8 cellular contexts compared by ENCODE assay signal in genomic region chr6:18121580-18122127, GRCh38. TPM values are rescaled to one million over a fixed set of nuclear protein-coding genes. Genes with fewer than 3 reads are reported as not detected.
DNase-seq lines count a peak whose midpoint lies in the region; ATAC-seq, FAIRE-seq and TF ChIP-seq lines count a peak whose summit lies in the region.

No MANE protein-coding gene starts in this region.

- H3F3A ChIP-seq in MM.1S (ENCODE audit: insufficient read depth, low read length), result no peaks in the 10 kb centered on the region

- H3K27me3 ChIP-seq in MM.1S (replicated peaks; ENCODE audit: insufficient read depth, low read length) (no peaks in the 10 kb centered on the region), endothelial cell of umbilical vein (ENCODE audit: control insufficient read depth in 2 of 2, insufficient read depth in 2 of 2, low read length in 2 of 2) (no peaks in the 10 kb centered on the region), psoas muscle (ENCODE audit: insufficient read depth in 3 of 3, low read length in 2 of 3) (no peaks in the 10 kb centered on the region)

- H3K79me2 ChIP-seq in MM.1S (ENCODE audit: low read length) (no peaks in the 10 kb centered on the region), endothelial cell of umbilical vein (ENCODE audit: control insufficient read depth, insufficient read depth, low read length) (no peaks in the 10 kb centered on the region)

- H3K4me2 ChIP-seq in MM.1S (ENCODE audit: low read depth, low read length), result no peak overlapping the region
- peak overlapping the region; percentile 21 for H3K4me2 ChIP-seq in endothelial cell of umbilical vein (ENCODE audit: insufficient read depth, low read length)

- no peak overlapping the region for H3K27ac ChIP-seq in MM.1S (ENCODE audit: low read length)
- H3K27ac ChIP-seq in endothelial cell of umbilical vein (ENCODE audit: insufficient read depth, low read depth, low read length), result no peak overlapping the region
- peak overlapping the region; percentile 77 for H3K27ac ChIP-seq in psoas muscle

- POLR2A ChIA-PET in GM10248 (lab: Yijun Ruan, JAX), result interaction anchor here (0.5 kb wide), 1 partner anchor 426 kb away, joined by 3 read pairs; no protein-coding TSS in a partner anchor
- POLR2A ChIA-PET in endothelial cell of umbilical vein (lab: Charles Lee), result no interaction called here

- no peaks in the 10 kb centered on the region for H3K9me1 ChIP-seq in endothelial cell of umbilical vein (replicated peaks; ENCODE audit: control insufficient read depth, extremely low read depth, insufficient read depth, low read length)

- H3K9me2 ChIP-seq in MM.1S (replicated peaks; ENCODE audit: insufficient read depth, low read length), result no peaks in the 10 kb centered on the region

- H3K9ac ChIP-seq in MM.1S (ENCODE audit: low read length) (no peak overlapping the region), endothelial cell of umbilical vein (replicated peaks; ENCODE audit: extremely low read depth, insufficient read depth, low read length) (no peak overlapping the region)

- intact Hi-C loops in endothelial cell of umbilical vein (cut with micrococcal nuclease) (loop anchor here (1.0 to 5.0 kb wide), 9 partner anchors 79 to 965 kb away; no protein-coding TSS in a partner anchor), psoas muscle (cut with DNase I) (loop anchor here (2.0 to 10.0 kb wide), 4 partner anchors 134 to 967 kb away; partner anchors contain the start of gene KIF13A (in 2 of the 2))

- WGBS in psoas muscle, 3 donors, result 62 to 71% (median 63%) methylated on average over 19 of the region's 19 CpGs

- CTCF ChIA-PET in GM10248 (lab: Yijun Ruan, JAX) (interaction anchor here (1.0 to 2.3 kb wide), 17 partner anchors 11 to 965 kb away, joined by 3 to 9 read pairs (median 4); no protein-coding TSS in a partner anchor), endothelial cell of umbilical vein (lab: Charles Lee) (interaction anchor here (0.8 to 3.2 kb wide), 12 partner anchors 8 to 391 kb away, joined by 3 to 24 read pairs (median 3); partner anchors contain the start of gene KIF13A)

- TF ChIP-seq POLR2A in endothelial cell of umbilical vein (IDR thresholded peaks at IDR 0.05; ENCODE audit: low read depth, low read length), result no peak

- H4K20me1 ChIP-seq in MM.1S (ENCODE audit: insufficient read depth, low read length) (no peaks in the 10 kb centered on the region), endothelial cell of umbilical vein (replicated peaks; ENCODE audit: control insufficient read depth, extremely low read depth, insufficient read depth, low read length) (no peaks in the 10 kb centered on the region)

- TSS peak; percentile 37 for BruUV-seq in endothelial cell of umbilical vein (replicated peaks; lab: Mats Ljungman, UMichigan)

- H3K36me3 ChIP-seq in MM.1S (replicated peaks; ENCODE audit: insufficient read depth, low read length), result no peaks in the 10 kb centered on the region
- H3K36me3 ChIP-seq in endothelial cell of umbilical vein (ENCODE audit: control insufficient read depth in 2 of 2, extremely low read depth in 1 of 2, insufficient read depth in 2 of 2, low read length in 2 of 2), result no peaks in the 10 kb centered on the region
- H3K36me3 ChIP-seq in psoas muscle (ENCODE audit: insufficient read depth in 1 of 2, low read depth in 1 of 2), result no peaks in the 10 kb centered on the region

- dilution Hi-C loops in endothelial cell of umbilical vein (cut with MboI; ENCODE audit: extremely low pct_ligation_motif_present, low sequenced_read_pairs), result no loop called here

- FAIRE-seq in endothelial cell of umbilical vein (lab: Jason Lieb, UNC), result no peak

- no peak overlapping the region for H3K4me3 ChIP-seq in MM.1S (ENCODE audit: low read length)
- H3K4me3 ChIP-seq in endothelial cell of umbilical vein (replicated peaks in 1 of 3; ENCODE audit: insufficient read depth in 1 of 3, low read depth in 1 of 3, low read length in 3 of 3), result peak overlapping the region in 1 of 3 experiments; percentile 35
- H3K4me3 ChIP-seq in psoas muscle, result peak overlapping the region; percentile 73

- H2AFZ ChIP-seq in MM.1S (ENCODE audit: low read length), result no peak overlapping the region
- peak overlapping the region; percentile 74 for H2AFZ ChIP-seq in endothelial cell of umbilical vein (ENCODE audit: low read depth, low read length)

- peak in 2 of 4 donors; percentile 13 to 16 for ATAC-seq in psoas muscle
- no peak for ATAC-seq in HG02642 (IDR thresholded peaks at IDR 0.05; ENCODE audit: poor library complexity, unreplicated experiment)
- ATAC-seq in HG02970 (IDR thresholded peaks at IDR 0.05; ENCODE audit: low FRiP score, unreplicated experiment), result no peak

- no peaks in the 10 kb centered on the region for H3K9me3 ChIP-seq in MM.1S (replicated peaks; ENCODE audit: insufficient read depth, low read length)
- H3K9me3 ChIP-seq in endothelial cell of umbilical vein (replicated peaks; ENCODE audit: control insufficient read depth, insufficient read depth, low read length), result no peaks in the 10 kb centered on the region
- H3K9me3 ChIP-seq in psoas muscle, result no peaks in the 10 kb centered on the region

- TF ChIP-seq CTCF in GM10248 (IDR thresholded peaks at IDR 0.05; ENCODE audit: control extremely low read depth, extremely low read depth, low read depth, missing control alignments) (peak; percentile 47), MM.1S (IDR thresholded peaks at IDR 0.05; ENCODE audit: low read length) (0 out of 2 replicates have a peak, but pooled peaks have one; percentile 5), endothelial cell of umbilical vein (IDR thresholded peaks at IDR 0.05; ENCODE audit: extremely low read depth in 1 of 2, insufficient read depth in 1 of 2, low read depth in 1 of 2, low read length in 2 of 2) (no peak), psoas muscle (IDR thresholded peaks at IDR 0.05) (no peak)

- H3K4me1 ChIP-seq in MM.1S (ENCODE audit: low read length), result no peaks in the 10 kb centered on the region
- peaks cover 5% of the 10 kb centered on the region for H3K4me1 ChIP-seq in endothelial cell of umbilical vein (ENCODE audit: control insufficient read depth, extremely low read depth, insufficient read depth, low read length)
- H3K4me1 ChIP-seq in psoas muscle, result peaks cover 12% of the 10 kb centered on the region

- no peak for DNase-seq in GM10248 (ENCODE audit: extremely low spot score)
- DNase-seq in MM.1S, result no peak
- DNase-seq in endothelial cell of umbilical vein (ENCODE audit: low read depth, low spot score), result no peak
- no peak for DNase-seq in psoas muscle
- no peak for DNase-seq in NOMO-1 treated with DMSO at 0.1 percent for 48 hours (lab: John Stamatoyannopoulos, UW; ENCODE audit: unreplicated experiment)
- DNase-seq in middle frontal gyrus (ENCODE audit: extremely low spot score, low spot score), result no peak

TF ChIP-seq in endothelial cell of umbilical vein, 7 proteins besides CTCF, POLR2A, EP300 and RAD21:
- TF ChIP-seq FOS (IDR thresholded peaks at IDR 0.05; ENCODE audit: borderline replicate concordance, insufficient read depth, low read length) (no peak), POLR2AphosphoS5 (IDR thresholded peaks at IDR 0.05; ENCODE audit: insufficient read depth, low read depth, low read length) (no peak), MAX (IDR thresholded peaks at IDR 0.05; ENCODE audit: insufficient read depth, insufficient read length) (no peak), MYC (IDR thresholded peaks at IDR 0.05; ENCODE audit: low read depth, low read length) (no peak), GATA2 (IDR thresholded peaks at IDR 0.05; ENCODE audit: insufficient read depth, insufficient read length, low read depth, low read length) (no peak), JUN (IDR thresholded peaks at IDR 0.05; ENCODE audit: borderline replicate concordance, insufficient read depth, insufficient read length, low read depth) (no peak), EZH2 (IDR thresholded peaks at IDR 0.05; ENCODE audit: borderline replicate concordance, low read depth, low read length, severe bottlenecking) (no peak)
TF ChIP-seq in endothelial cell of umbilical vein: peak in this region for 0.

RNA-seq across cellular contexts. Expression of gene NHLRC1, which starts 0.8 kb away (rescaled TPM):
- total RNA-seq in endothelial cell of umbilical vein, result 2.2 and 2.3 TPM in 2 replicates
- polyA plus RNA-seq in endothelial cell of umbilical vein, result 1.7 and 2.1 TPM in 2 replicates
- polyA plus RNA-seq in endothelial cell of umbilical vein (2011; cell fraction: cytosol; rRNA removed), result 0.89 and 1.3 TPM in 2 replicates
- 0.66 and 0.91 TPM in 2 replicates for polyA plus RNA-seq in endothelial cell of umbilical vein (2011; cell fraction: nucleus; rRNA removed)
- 1.7 TPM in 2 replicates for polyA plus RNA-seq in endothelial cell of umbilical vein (2012)
- polyA minus RNA-seq in endothelial cell of umbilical vein, result 0.74 and 1.4 TPM in 2 replicates
- polyA minus RNA-seq in endothelial cell of umbilical vein (2011; cell fraction: cytosol; rRNA and poly(A)+ RNA removed), result not detected
- 1.2 and 2.0 TPM in 2 replicates for polyA minus RNA-seq in endothelial cell of umbilical vein (2011; cell fraction: nucleus; rRNA and poly(A)+ RNA removed)
- total RNA-seq in psoas muscle, result 1 to 10 TPM in 2 of 4 donors, under 1 TPM in 2; 0.84 to 3.0 (median 1.6) TPM
- polyA plus RNA-seq in psoas muscle, result 1 to 10 TPM; 1.4 to 3.2 (median 2.6) TPM

RNA-seq across cellular contexts. Expression of gene TPMT, which starts 33.2 kb away (rescaled TPM):
- 10.9 and 11.1 TPM in 2 replicates for total RNA-seq in endothelial cell of umbilical vein
- 6.2 and 6.5 TPM in 2 replicates for polyA plus RNA-seq in endothelial cell of umbilical vein
- 8.4 TPM in 2 replicates for polyA plus RNA-seq in endothelial cell of umbilical vein (2011; cell fraction: cytosol; rRNA removed)
- 3.5 and 4.3 TPM in 2 replicates for polyA plus RNA-seq in endothelial cell of umbilical vein (2011; cell fraction: nucleus; rRNA removed)
- 12.1 and 18.9 TPM in 2 replicates for polyA plus RNA-seq in endothelial cell of umbilical vein (2012)
- polyA minus RNA-seq in endothelial cell of umbilical vein, result 4.5 and 4.8 TPM in 2 replicates
- 3.8 TPM for polyA minus RNA-seq in endothelial cell of umbilical vein (2011; cell fraction: cytosol; rRNA and poly(A)+ RNA removed)
- polyA minus RNA-seq in endothelial cell of umbilical vein (2011; cell fraction: nucleus; rRNA and poly(A)+ RNA removed), result 0.87 and 1.8 TPM in 2 replicates
- 10 to 100 TPM in 1 of 4 donors, 1 to 10 TPM in 3; 7.9 to 10.3 (median 9.5) TPM for total RNA-seq in psoas muscle
- 10 to 100 TPM in 2 of 3 donors, 1 to 10 TPM in 1; 8.2 to 19.3 (median 16.6) TPM for polyA plus RNA-seq in psoas muscle

RNA-seq across cellular contexts. Expression of gene KDM1B, which starts 33.6 kb away (rescaled TPM):
- total RNA-seq in endothelial cell of umbilical vein (9.6 and 10.8 TPM in 2 replicates), psoas muscle (10 to 100 TPM; 18.1 to 27.3 (median 23.6) TPM)
- polyA plus RNA-seq in endothelial cell of umbilical vein (2.5 and 3.0 TPM in 2 replicates), psoas muscle (10 to 100 TPM in 2 of 3 donors, 1 to 10 TPM in 1; 7.7 to 33.4 (median 16.1) TPM)
- 3.9 and 4.6 TPM in 2 replicates for polyA plus RNA-seq in endothelial cell of umbilical vein (2011; cell fraction: cytosol; rRNA removed)
- 5.0 and 5.2 TPM in 2 replicates for polyA plus RNA-seq in endothelial cell of umbilical vein (2011; cell fraction: nucleus; rRNA removed)
- polyA plus RNA-seq in endothelial cell of umbilical vein (2012), result 7.8 and 9.0 TPM in 2 replicates
- 7.2 and 11.6 TPM in 2 replicates for polyA minus RNA-seq in endothelial cell of umbilical vein
- 6.8 TPM for polyA minus RNA-seq in endothelial cell of umbilical vein (2011; cell fraction: cytosol; rRNA and poly(A)+ RNA removed)
- 3.4 and 5.2 TPM in 2 replicates for polyA minus RNA-seq in endothelial cell of umbilical vein (2011; cell fraction: nucleus; rRNA and poly(A)+ RNA removed)

Comparison
In these comparisons a context has a peak if more than half of its experiments do, and no peak if none do; other contexts are left out.
1. CTCF ChIP-seq: peak in GM10248 (single experiment) and MM.1S (single experiment); none in endothelial cell of umbilical vein (0 of 2) and psoas muscle (single experiment).